ENCODE assay signal across 24 cellular contexts in genomic region chr7:102981451-102981850, GRCh38.
"Had no signal": no experiment of that assay in that cellular context is flagged by ENCODE, and none has a peak within 500 bp of the region (broad histone marks: within the 10 kb centered on the region; RNA-seq: fewer than 3 reads in every experiment).

No MANE protein-coding gene starts in this region.

- H3K9me3 ChIP-seq: esophagus squamous epithelium, pancreas, suprapubic skin, transverse colon, upper lobe of right lung, uterus had no signal

- H3K4me1 ChIP-seq: esophagus squamous epithelium, lower lobe of right lung, pancreas, right lobe of liver, transverse colon, upper lobe of right lung, uterus had no signal

- H3K4me3 ChIP-seq: esophagus squamous epithelium, heart right ventricle, lower lobe of right lung, pancreas, right lobe of liver, suprapubic skin, transverse colon, upper lobe of right lung, uterus had no signal

- H3K36me3 ChIP-seq: esophagus squamous epithelium, heart right ventricle, lower lobe of right lung, pancreas, right lobe of liver, suprapubic skin, transverse colon, upper lobe of right lung, uterus had no signal

- ATAC-seq: effector memory CD8-positive, alpha-beta T cell; heart right ventricle; left ventricle myocardium superior; lower lobe of right lung; natural killer cell; pancreas; right lobe of liver; stimulated activated naive CD8-positive, alpha-beta T cell treated with anti-CD3 and anti-CD28 coated beads, Interleukin-15, amount 100 ng/mL, for 72 hours; upper lobe of right lung had no signal

- H3K27ac ChIP-seq: esophagus squamous epithelium, heart right ventricle, lower lobe of right lung, pancreas, right lobe of liver, suprapubic skin, transverse colon, upper lobe of right lung, uterus had no signal

- DNase-seq: cortex of kidney; effector memory CD8-positive, alpha-beta T cell; erythroblast; esophagus squamous epithelium; foreskin melanocyte; glutamatergic neuron; heart right ventricle; hippocampal formation; left ventricle myocardium superior; lower lobe of right lung; natural killer cell; pancreas; retina; right lobe of liver; stimulated activated CD4-positive, alpha-beta T cell treated with anti-CD3 and anti-CD28 coated beads, Interleukin-12 subunit alpha, Interleukin-12 subunit beta, amount 100 ng/mL, for 4 hours; stimulated activated CD4-positive, alpha-beta T cell treated with anti-CD3 and anti-CD28 coated beads, Interleukin-1b, Interleukin-23, amount 100 ng/mL, for 48 hours; stimulated activated CD4-positive, alpha-beta T cell treated with anti-CD3 and anti-CD28 coated beads, Interleukin-4, amount 100 ng/mL, for 1 hour; stimulated activated CD8-positive, alpha-beta memory T cell treated with anti-CD3 and anti-CD28 coated beads, Interleukin-4, amount 100 ng/mL, for 48 hours; stimulated activated naive CD4-positive, alpha-beta T cell; stimulated activated naive CD8-positive, alpha-beta T cell treated with anti-CD3 and anti-CD28 coated beads, Interleukin-15, amount 100 ng/mL, for 72 hours; transverse colon; upper lobe of right lung; uterus had no signal

- H3K27me3 ChIP-seq: esophagus squamous epithelium, heart right ventricle, pancreas, right lobe of liver, suprapubic skin, transverse colon, upper lobe of right lung, uterus had no signal
